1 cellular context compared by ENCODE assay signal in the genomic region with DNA sequence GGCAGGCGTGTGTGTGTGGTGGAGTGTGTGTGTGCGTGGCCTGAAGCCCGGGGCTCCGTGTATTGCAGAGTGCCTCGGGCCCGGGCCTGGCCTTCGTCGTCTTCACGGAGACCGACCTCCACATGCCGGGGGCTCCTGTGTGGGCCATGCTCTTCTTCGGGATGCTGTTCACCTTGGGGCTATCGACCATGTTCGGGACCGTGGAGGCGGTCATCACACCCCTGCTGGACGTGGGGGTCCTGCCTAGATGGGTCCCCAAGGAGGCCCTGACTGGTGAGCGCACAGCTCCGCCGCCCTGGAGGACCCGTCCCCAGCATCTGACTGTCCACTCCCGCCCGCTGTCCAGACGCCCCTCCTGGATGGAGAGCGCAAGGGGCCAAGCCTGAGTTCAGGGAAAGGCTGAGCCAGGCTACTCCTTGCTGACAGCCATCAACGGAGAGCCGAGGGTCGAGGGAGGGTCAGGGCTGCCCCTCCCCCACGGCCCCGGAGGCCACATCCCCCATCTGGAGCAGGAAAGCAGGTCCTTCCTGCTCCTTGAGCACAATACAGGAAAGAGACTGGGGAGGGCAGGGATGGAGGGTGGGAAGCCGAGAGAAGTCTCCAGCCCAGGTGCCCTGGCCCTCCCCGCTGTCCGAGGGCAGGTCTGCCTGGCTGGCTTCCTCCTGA.
TF ChIP-seq lines count a peak whose summit lies in the region.

No MANE protein-coding gene starts in this region.

TF ChIP-seq in GM23338, 12 proteins besides CTCF, POLR2A, EP300 and RAD21 (continued from another document):
- TF ChIP-seq, protein P1, sequence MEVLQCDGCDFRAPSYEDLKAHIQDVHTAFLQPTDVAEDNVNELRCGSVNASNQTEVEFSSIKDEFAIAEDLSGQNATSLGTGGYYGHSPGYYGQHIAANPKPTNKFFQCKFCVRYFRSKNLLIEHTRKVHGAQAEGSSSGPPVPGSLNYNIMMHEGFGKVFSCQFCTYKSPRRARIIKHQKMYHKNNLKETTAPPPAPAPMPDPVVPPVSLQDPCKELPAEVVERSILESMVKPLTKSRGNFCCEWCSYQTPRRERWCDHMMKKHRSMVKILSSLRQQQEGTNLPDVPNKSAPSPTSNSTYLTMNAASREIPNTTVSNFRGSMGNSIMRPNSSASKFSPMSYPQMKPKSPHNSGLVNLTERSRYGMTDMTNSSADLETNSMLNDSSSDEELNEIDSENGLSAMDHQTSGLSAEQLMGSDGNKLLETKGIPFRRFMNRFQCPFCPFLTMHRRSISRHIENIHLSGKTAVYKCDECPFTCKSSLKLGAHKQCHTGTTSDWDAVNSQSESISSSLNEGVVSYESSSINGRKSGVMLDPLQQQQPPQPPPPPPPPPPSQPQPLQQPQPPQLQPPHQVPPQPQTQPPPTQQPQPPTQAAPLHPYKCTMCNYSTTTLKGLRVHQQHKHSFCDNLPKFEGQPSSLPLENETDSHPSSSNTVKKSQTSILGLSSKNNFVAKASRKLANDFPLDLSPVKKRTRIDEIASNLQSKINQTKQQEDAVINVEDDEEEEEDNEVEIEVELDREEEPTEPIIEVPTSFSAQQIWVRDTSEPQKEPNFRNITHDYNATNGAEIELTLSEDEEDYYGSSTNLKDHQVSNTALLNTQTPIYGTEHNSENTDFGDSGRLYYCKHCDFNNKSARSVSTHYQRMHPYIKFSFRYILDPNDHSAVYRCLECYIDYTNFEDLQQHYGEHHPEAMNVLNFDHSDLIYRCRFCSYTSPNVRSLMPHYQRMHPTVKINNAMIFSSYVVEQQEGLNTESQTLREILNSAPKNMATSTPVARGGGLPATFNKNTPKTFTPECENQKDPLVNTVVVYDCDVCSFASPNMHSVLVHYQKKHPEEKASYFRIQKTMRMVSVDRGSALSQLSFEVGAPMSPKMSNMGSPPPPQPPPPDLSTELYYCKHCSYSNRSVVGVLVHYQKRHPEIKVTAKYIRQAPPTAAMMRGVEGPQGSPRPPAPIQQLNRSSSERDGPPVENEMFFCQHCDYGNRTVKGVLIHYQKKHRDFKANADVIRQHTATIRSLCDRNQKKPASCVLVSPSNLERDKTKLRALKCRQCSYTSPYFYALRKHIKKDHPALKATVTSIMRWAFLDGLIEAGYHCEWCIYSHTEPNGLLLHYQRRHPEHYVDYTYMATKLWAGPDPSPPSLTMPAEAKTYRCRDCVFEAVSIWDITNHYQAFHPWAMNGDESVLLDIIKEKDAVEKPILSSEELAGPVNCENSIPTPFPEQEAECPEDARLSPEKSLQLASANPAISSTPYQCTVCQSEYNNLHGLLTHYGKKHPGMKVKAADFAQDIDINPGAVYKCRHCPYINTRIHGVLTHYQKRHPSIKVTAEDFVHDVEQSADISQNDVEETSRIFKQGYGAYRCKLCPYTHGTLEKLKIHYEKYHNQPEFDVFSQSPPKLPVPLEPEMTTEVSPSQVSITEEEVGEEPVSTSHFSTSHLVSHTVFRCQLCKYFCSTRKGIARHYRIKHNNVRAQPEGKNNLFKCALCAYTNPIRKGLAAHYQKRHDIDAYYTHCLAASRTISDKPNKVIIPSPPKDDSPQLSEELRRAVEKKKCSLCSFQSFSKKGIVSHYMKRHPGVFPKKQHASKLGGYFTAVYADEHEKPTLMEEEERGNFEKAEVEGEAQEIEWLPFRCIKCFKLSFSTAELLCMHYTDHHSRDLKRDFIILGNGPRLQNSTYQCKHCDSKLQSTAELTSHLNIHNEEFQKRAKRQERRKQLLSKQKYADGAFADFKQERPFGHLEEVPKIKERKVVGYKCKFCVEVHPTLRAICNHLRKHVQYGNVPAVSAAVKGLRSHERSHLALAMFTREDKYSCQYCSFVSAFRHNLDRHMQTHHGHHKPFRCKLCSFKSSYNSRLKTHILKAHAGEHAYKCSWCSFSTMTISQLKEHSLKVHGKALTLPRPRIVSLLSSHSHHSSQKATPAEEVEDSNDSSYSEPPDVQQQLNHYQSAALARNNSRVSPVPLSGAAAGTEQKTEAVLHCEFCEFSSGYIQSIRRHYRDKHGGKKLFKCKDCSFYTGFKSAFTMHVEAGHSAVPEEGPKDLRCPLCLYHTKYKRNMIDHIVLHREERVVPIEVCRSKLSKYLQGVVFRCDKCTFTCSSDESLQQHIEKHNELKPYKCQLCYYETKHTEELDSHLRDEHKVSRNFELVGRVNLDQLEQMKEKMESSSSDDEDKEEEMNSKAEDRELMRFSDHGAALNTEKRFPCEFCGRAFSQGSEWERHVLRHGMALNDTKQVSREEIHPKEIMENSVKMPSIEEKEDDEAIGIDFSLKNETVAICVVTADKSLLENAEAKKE (CRISPR knock-in tag; IDR thresholded peaks at IDR 0.05), result no peak
- no peak for TF ChIP-seq NANOG (IDR thresholded peaks at IDR 0.05; ENCODE audit: borderline replicate concordance)
TF ChIP-seq in GM23338: peak in this region for 0.
